In genomic region chr2:157193461-157193860, GRCh38 we compare ENCODE assay signal across 21 cellular contexts.
DNase-seq lines count a peak whose midpoint lies in the region; ATAC-seq, FAIRE-seq and TF ChIP-seq lines count a peak whose summit lies in the region.
"Had no signal": no experiment of that assay in that cellular context is flagged by ENCODE, and none has a peak within 500 bp of the region (broad histone marks: within the 10 kb centered on the region; RNA-seq: fewer than 3 reads in every experiment).

No MANE protein-coding gene starts in this region.

- no peak for ATAC-seq in SK-N-SH treated with all-trans-retinoic acid at 6 μM for 48 hours
- no peak for ATAC-seq in omental fat pad (ENCODE audit: low FRiP score)
- no peak for ATAC-seq in pancreas
- ATAC-seq: stimulated activated memory B cell treated with anti-CD40 and anti-IgM and Interleukin-4, amounts not matched to agents 10 μg/mL and 1 μg/mL and 100 μg/mL, for 72 hours had no signal

- no peak for FAIRE-seq in pancreas (lab: Jason Lieb, UNC)

- H3K27me3 ChIP-seq in SK-N-SH (ENCODE audit: insufficient read depth) (no peaks in the 10 kb centered on the region), Loucy (ENCODE audit: insufficient read depth, low read length, poor library complexity, severe bottlenecking) (no peaks in the 10 kb centered on the region), pancreas (peaks cover 0 to 7% (median 2%) of the 10 kb centered on the region in 4 donors)
- H3K27me3 ChIP-seq in CD4-positive, alpha-beta memory T cell (ENCODE audit: insufficient read depth, low read length) = no peaks in the 10 kb centered on the region
- H3K27me3 ChIP-seq: foreskin keratinocyte, Peyer's patch had no signal

- no peaks in the 10 kb centered on the region for H3K79me2 ChIP-seq in SK-N-SH (ENCODE audit: insufficient read depth)
- H3K79me2 ChIP-seq in Loucy (ENCODE audit: insufficient read depth, low read length) = no peaks in the 10 kb centered on the region

- H3K36me3 ChIP-seq in SK-N-SH (replicated peaks in 1 of 2; ENCODE audit: control insufficient read depth in 1 of 2, insufficient read depth in 2 of 2, low read length in 1 of 2) (no peaks in the 10 kb centered on the region), Loucy (ENCODE audit: insufficient read depth, low read length) (no peaks in the 10 kb centered on the region), pancreas (no peaks in the 10 kb centered on the region)
- no peaks in the 10 kb centered on the region for H3K36me3 ChIP-seq in CD4-positive, alpha-beta memory T cell (ENCODE audit: insufficient read depth, low read length)
- H3K36me3 ChIP-seq: Peyer's patch, thoracic aorta had no signal

- no peak for TF ChIP-seq RAD21 in SK-N-SH (IDR thresholded peaks at IDR 0.05; ENCODE audit: low read length)

- H2AFZ ChIP-seq in SK-N-SH (ENCODE audit: low read depth) (peak overlapping the region; percentile 43), Loucy (ENCODE audit: low read length) (0 out of 2 replicates have a peak overlapping the region, but pooled peaks have one; percentile 55)

- intact Hi-C loops in CD4-positive, alpha-beta memory T cell (cut with micrococcal nuclease) = no loop called here
- intact Hi-C loops in pancreas (cut with DNase I) = no loop called here

- no peak overlapping the region for H3K4me3 ChIP-seq in SK-N-SH (ENCODE audit: low read depth in 2 of 2, low read length in 1 of 2)
- no peak overlapping the region for H3K4me3 ChIP-seq in Loucy (ENCODE audit: low read length, poor library complexity, severe bottlenecking)
- H3K4me3 ChIP-seq in CD4-positive, alpha-beta memory T cell (ENCODE audit: low read length in 2 of 2) = no peak overlapping the region
- H3K4me3 ChIP-seq in pancreas = no peak overlapping the region
- H3K4me3 ChIP-seq: mucosa of descending colon, Peyer's patch, skin epidermis, thoracic aorta had no signal

- H3K4me1 ChIP-seq in SK-N-SH (ENCODE audit: control insufficient read depth in 1 of 2, insufficient read depth in 2 of 2, low read depth in 1 of 2, low read length in 1 of 2) (peaks cover 0 to 6% of the 10 kb centered on the region in 2 experiments; a peak in 1 of 4 replicates), Loucy (ENCODE audit: insufficient read depth, low read length, poor library complexity, severe bottlenecking) (peaks cover 7% of the 10 kb centered on the region), pancreas (no peaks in the 10 kb centered on the region)
- no peaks in the 10 kb centered on the region for H3K4me1 ChIP-seq in CD4-positive, alpha-beta memory T cell (ENCODE audit: insufficient read depth, low read length)
- H3K4me1 ChIP-seq: foreskin keratinocyte, Peyer's patch had no signal

- no peaks in the 10 kb centered on the region for H3K9me3 ChIP-seq in SK-N-SH
- no peaks in the 10 kb centered on the region for H3K9me3 ChIP-seq in Loucy (ENCODE audit: insufficient read depth, low read depth, low read length)
- no peaks in the 10 kb centered on the region for H3K9me3 ChIP-seq in CD4-positive, alpha-beta memory T cell (ENCODE audit: control insufficient read depth in 1 of 2, low read length in 2 of 2)
- H3K9me3 ChIP-seq in pancreas = no peaks in the 10 kb centered on the region
- H3K9me3 ChIP-seq: mucosa of descending colon, Peyer's patch, thoracic aorta had no signal

- no peak overlapping the region for H3K27ac Mint-ChIP-seq in CD4-positive, alpha-beta memory T cell
- H3K27ac Mint-ChIP-seq: activated CD8-positive, alpha-beta memory T cell treated with anti-CD3 and anti-CD28 coated beads, Interleukin-2, amount 10 ng/mL, durations not matched to agents 7 days and 5 days; activated naive CD4-positive, alpha-beta T cell treated with anti-CD3 and anti-CD28 coated beads, Interleukin-2, amount 50 U/mL, for 72 hours; activated T-helper 1 cell treated with anti-CD3 and anti-CD28 coated beads, Interleukin-12 subunit alpha, Interleukin-12 subunit beta, Interleukin-2, Interleukin-4 antibody, amounts not matched to agents 30 ng/mL and 10 ng/mL and 1 ng/mL, durations not matched to agents 14 hours and 24 hours and 36 hours; B cell; nephron progenitor cell; stimulated activated memory B cell treated with anti-CD40 and anti-IgM and Interleukin-4, amounts not matched to agents 10 μg/mL and 1 μg/mL and 100 μg/mL, for 72 hours had no signal

- H3K27me3 Mint-ChIP-seq in CD4-positive, alpha-beta memory T cell = peaks cover 3 to 9% of the 10 kb centered on the region in 2 donors
- H3K27me3 Mint-ChIP-seq: stimulated activated memory B cell treated with anti-CD40 and anti-IgM and Interleukin-4, amounts not matched to agents 10 μg/mL and 1 μg/mL and 100 μg/mL, for 72 hours had no signal

- H3K4me2 ChIP-seq in SK-N-SH = no peak overlapping the region
- H3K4me2 ChIP-seq in Loucy (ENCODE audit: low read depth, low read length, poor library complexity, severe bottlenecking) = peak overlapping the region; percentile 2

- H3K9me3 Mint-ChIP-seq in CD4-positive, alpha-beta memory T cell = peaks cover 0 to 2% (median 0%) of the 10 kb centered on the region in 8 donors
- H3K9me3 Mint-ChIP-seq: activated naive CD4-positive, alpha-beta T cell treated with anti-CD3 and anti-CD28 coated beads, Interleukin-2, amount 50 U/mL, for 72 hours; activated T-helper 1 cell treated with anti-CD3 and anti-CD28 coated beads, Interleukin-12 subunit alpha, Interleukin-12 subunit beta, Interleukin-2, Interleukin-4 antibody, amounts not matched to agents 30 ng/mL and 10 ng/mL and 1 ng/mL, durations not matched to agents 14 hours and 24 hours and 36 hours; nephron progenitor cell; stimulated activated memory B cell treated with anti-CD40 and anti-IgM and Interleukin-4, amounts not matched to agents 10 μg/mL and 1 μg/mL and 100 μg/mL, for 72 hours had no signal

- H3K36me3 Mint-ChIP-seq in CD4-positive, alpha-beta memory T cell = no peaks in the 10 kb centered on the region
- H3K36me3 Mint-ChIP-seq: activated CD8-positive, alpha-beta memory T cell treated with anti-CD3 and anti-CD28 coated beads, Interleukin-2, amount 10 ng/mL, durations not matched to agents 7 days and 5 days; activated naive CD4-positive, alpha-beta T cell treated with anti-CD3 and anti-CD28 coated beads, Interleukin-2, amount 50 U/mL, for 72 hours; stimulated activated memory B cell treated with anti-CD40 and anti-IgM and Interleukin-4, amounts not matched to agents 10 μg/mL and 1 μg/mL and 100 μg/mL, for 72 hours had no signal

- DNase-seq in SK-N-SH (no peak), foreskin melanocyte (peak; percentile 82), omental fat pad (ENCODE audit: low spot score) (no peak), AG20443 (ENCODE audit: low spot score) (no peak), pancreas (no peak)
- no peak for DNase-seq in CD4-positive, alpha-beta memory T cell
- DNase-seq: NK-92 treated with Interleukin-12 subunit alpha and Interleukin-12 subunit beta, amount 100 ng/mL, for 24 hours had no signal

- H3K9me2 ChIP-seq in SK-N-SH = no peaks in the 10 kb centered on the region
- no peaks in the 10 kb centered on the region for H3K9me2 ChIP-seq in Loucy (replicated peaks; ENCODE audit: low read depth, low read length)

- CTCF ChIA-PET in SK-N-SH (lab: Yijun Ruan, JAX) = interaction anchor here (0.9 to 3.4 kb wide), 11 partner anchors 10 to 1832 kb away, joined by 3 to 18 read pairs (median 5); no protein-coding TSS in a partner anchor
- CTCF ChIA-PET in CD4-positive, alpha-beta memory T cell (lab: Charles Lee; ENCODE audit: partially characterized antibody) = interaction anchor here (0.8 to 2.2 kb wide), 9 partner anchors 10 to 1824 kb away, joined by 3 to 13 read pairs (median 4); no protein-coding TSS in a partner anchor

- H3K4me3 Mint-ChIP-seq in CD4-positive, alpha-beta memory T cell = no peak overlapping the region
- H3K4me3 Mint-ChIP-seq: activated CD8-positive, alpha-beta memory T cell treated with anti-CD3 and anti-CD28 coated beads, Interleukin-2, amount 10 ng/mL, durations not matched to agents 7 days and 5 days; activated T-helper 1 cell treated with anti-CD3 and anti-CD28 coated beads, Interleukin-12 subunit alpha, Interleukin-12 subunit beta, Interleukin-2, Interleukin-4 antibody, amounts not matched to agents 30 ng/mL and 10 ng/mL and 1 ng/mL, durations not matched to agents 14 hours and 24 hours and 36 hours; B cell; nephron progenitor cell; stimulated activated memory B cell treated with anti-CD40 and anti-IgM and Interleukin-4, amounts not matched to agents 10 μg/mL and 1 μg/mL and 100 μg/mL, for 72 hours had no signal

- no peak overlapping the region for H3K27ac ChIP-seq in SK-N-SH (ENCODE audit: low read depth in 2 of 2, low read length in 1 of 2)
- H3K27ac ChIP-seq in CD4-positive, alpha-beta memory T cell (ENCODE audit: low read depth, low read length) = no peak overlapping the region
- H3K27ac ChIP-seq in pancreas = no peak overlapping the region
- H3K27ac ChIP-seq: 22Rv1, foreskin keratinocyte, Peyer's patch, thoracic aorta had no signal

- H3F3A ChIP-seq in SK-N-SH (replicated peaks; ENCODE audit: insufficient read depth) (peaks cover 3% of the 10 kb centered on the region), Loucy (ENCODE audit: low read depth) (no peaks in the 10 kb centered on the region)

- TF ChIP-seq CTCF in SK-N-SH (IDR thresholded peaks at IDR 0.05) = no peak
- TF ChIP-seq CTCF in Loucy (conservative IDR thresholded peaks at IDR 0.05; ENCODE audit: low read length) = no peak
- TF ChIP-seq CTCF in omental fat pad (IDR thresholded peaks at IDR 0.05) = no peak
- TF ChIP-seq CTCF in pancreas (IDR thresholded peaks at IDR 0.05) = no peak

- POLR2A ChIA-PET in SK-N-SH (lab: Yijun Ruan, JAX) = no interaction called here
- POLR2A ChIA-PET in CD4-positive, alpha-beta memory T cell (lab: Charles Lee; ENCODE audit: partially characterized antibody) = no interaction called here

- no peak for TF ChIP-seq EP300 in SK-N-SH (IDR thresholded peaks at IDR 0.05; ENCODE audit: borderline replicate concordance in 1 of 2, low read depth in 1 of 2, low read length in 1 of 2)

- H3K4me1 Mint-ChIP-seq in CD4-positive, alpha-beta memory T cell = peaks cover 0 to 1% (median 0%) of the 10 kb centered on the region in 4 donors
- H3K4me1 Mint-ChIP-seq: B cell; nephron progenitor cell; stimulated activated memory B cell treated with anti-CD40 and anti-IgM and Interleukin-4, amounts not matched to agents 10 μg/mL and 1 μg/mL and 100 μg/mL, for 72 hours had no signal

- H3K9ac ChIP-seq in SK-N-SH (no peak overlapping the region), Loucy (ENCODE audit: low read depth, low read length, poor library complexity, severe bottlenecking) (no peak overlapping the region)

- H4K20me1 ChIP-seq in SK-N-SH (ENCODE audit: insufficient read depth) (no peaks in the 10 kb centered on the region), Loucy (ENCODE audit: insufficient read depth, low read length, poor library complexity, severe bottlenecking) (no peaks in the 10 kb centered on the region)

TF ChIP-seq in SK-N-SH treated with all-trans-retinoic acid at 6 μM for 48 hours, 23 proteins besides CTCF, POLR2A, EP300 and RAD21 (continues in another document):
- TF ChIP-seq ZNF565 (CRISPR knock-in tag; conservative IDR thresholded peaks at IDR 0.05; ENCODE audit: low read depth) (no peak), OSR1 (CRISPR knock-in tag; IDR thresholded peaks at IDR 0.05) (no peak)
